Comparison of ENCODE assay signal across 34 cellular contexts in the genomic region with DNA sequence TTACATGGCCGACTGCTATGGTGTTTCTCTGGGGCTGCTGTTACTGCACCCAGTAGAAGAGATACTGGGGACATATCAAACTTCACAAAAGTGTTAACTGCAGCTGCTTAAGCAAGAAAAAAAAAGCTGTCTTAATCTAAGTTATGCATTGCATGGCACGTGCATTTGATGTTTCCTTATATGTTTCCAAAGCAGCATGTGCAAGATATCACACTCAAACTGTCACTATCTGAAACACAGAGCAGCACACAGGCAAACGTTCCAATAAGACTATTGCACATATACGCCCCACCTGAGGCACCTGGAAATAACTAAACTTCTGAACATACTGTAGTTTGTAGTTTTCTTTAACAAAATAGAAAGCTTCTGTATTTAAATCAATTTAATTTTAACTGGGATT.
"Had no signal": no experiment of that assay in that cellular context is flagged by ENCODE, and none has a peak within 500 bp of the region (broad histone marks: within the 10 kb centered on the region; RNA-seq: fewer than 3 reads in every experiment).

No MANE protein-coding gene starts in this region.

- DNase-seq: activated B cell treated with CpG ODN at 0.5 μM for 24 hours; activated CD4-positive, alpha-beta T cell treated with anti-CD3 and anti-CD28 coated beads for 48 hours; activated CD4-positive, alpha-beta T cell treated with anti-CD3 and anti-CD28 coated beads, Interleukin-2, amount 50 U/mL, for 1 hour; activated CD4-positive, alpha-beta T cell treated with anti-CD3 and anti-CD28 coated beads, Interleukin-2, amount 50 U/mL, for 48 hours; activated CD8-positive, alpha-beta memory T cell treated with anti-CD3 and anti-CD28 coated beads for 24 hours; activated CD8-positive, alpha-beta T cell treated with anti-CD3 and anti-CD28 coated beads for 36 hours; activated effector memory CD4-positive, alpha-beta T cell treated with Interleukin-2 at 50 U/mL for 16 hours; activated gamma-delta T cell treated with Interleukin-2 at 50 U/mL for 16 hours; activated naive CD4-positive, alpha-beta T cell treated with anti-CD3 and anti-CD28 coated beads for 36 hours; activated naive CD8-positive, alpha-beta T cell treated with anti-CD3 and anti-CD28 coated beads for 36 hours; activated naive CD8-positive, alpha-beta T cell treated with anti-CD3 and anti-CD28 coated beads, Interleukin-2, amount 50 U/mL, for 24 hours; activated T-cell treated with anti-CD3 and anti-CD28 coated beads, Interleukin-2, amount 50 U/mL, for 4 hours; adrenal gland; amygdala; aorta; body of pancreas; caudate nucleus; cortex of kidney; dermis blood vessel endothelial cell; effector CD4-positive, alpha-beta T cell; effector memory CD8-positive, alpha-beta T cell; esophagus squamous epithelium; foreskin melanocyte; T-cell; T1000; WERI-Rb-1 had no signal

- H3K4me1 Mint-ChIP-seq: activated B cell treated with CpG ODN at 0.5 μM for 24 hours; activated naive CD4-positive, alpha-beta T cell treated with anti-CD3 and anti-CD28 coated beads, Interleukin-2, amount 50 U/mL, for 24 hours; activated naive CD8-positive, alpha-beta T cell treated with anti-CD3 and anti-CD28 coated beads for 36 hours; activated naive CD8-positive, alpha-beta T cell treated with anti-CD3 and anti-CD28 coated beads, Interleukin-2, amount 50 U/mL, for 24 hours; activated T-helper 17 cell treated with anti-CD3 and anti-CD28 coated beads, Interleukin-2, amount 50 U/mL, for 72 hours; T-cell had no signal

- H3K4me3 Mint-ChIP-seq: activated B cell treated with CpG ODN at 0.5 μM for 24 hours; activated CD8-positive, alpha-beta T cell treated with anti-CD3 and anti-CD28 coated beads for 36 hours; activated naive CD4-positive, alpha-beta T cell treated with anti-CD3 and anti-CD28 coated beads for 36 hours; activated naive CD4-positive, alpha-beta T cell treated with anti-CD3 and anti-CD28 coated beads, Interleukin-2, amount 50 U/mL, for 24 hours; activated naive CD8-positive, alpha-beta T cell treated with anti-CD3 and anti-CD28 coated beads for 36 hours; activated naive CD8-positive, alpha-beta T cell treated with anti-CD3 and anti-CD28 coated beads, Interleukin-2, amount 50 U/mL, for 24 hours; activated T-cell treated with anti-CD3 and anti-CD28 coated beads, Interleukin-2, amount 50 U/mL, for 4 hours; activated T-helper 17 cell treated with anti-CD3 and anti-CD28 coated beads, Interleukin-2, amount 50 U/mL, for 72 hours; effector memory CD8-positive, alpha-beta T cell; T-cell; T-helper 1 cell treated with Interleukin-12 subunit alpha and Interleukin-12 subunit beta and Interleukin-4 antibody, amounts not matched to agents 30 μg/mL and 1 μg/mL, for 36 hours had no signal

- H3K9me3 Mint-ChIP-seq: activated B cell treated with CpG ODN at 0.5 μM for 24 hours; T-helper 1 cell treated with Interleukin-12 subunit alpha and Interleukin-12 subunit beta and Interleukin-4 antibody, amounts not matched to agents 30 μg/mL and 1 μg/mL, for 36 hours had no signal

- ATAC-seq: activated CD4-positive, CD25-positive, alpha-beta regulatory T cell treated with anti-CD3 and anti-CD28 coated beads, Interleukin-2, amount 50 U/mL, for 24 hours; activated CD8-positive, alpha-beta T cell treated with anti-CD3 and anti-CD28 coated beads for 36 hours; activated naive CD8-positive, alpha-beta T cell treated with anti-CD3 and anti-CD28 coated beads, Interleukin-2, amount 50 U/mL, for 24 hours; activated T-cell treated with anti-CD3 and anti-CD28 coated beads, Interleukin-2, amount 50 U/mL, for 4 hours; activated T-helper 17 cell treated with anti-CD3 and anti-CD28 coated beads, Interleukin-2, amount 50 U/mL, for 72 hours; body of pancreas; effector memory CD8-positive, alpha-beta T cell; gastroesophageal sphincter; T-cell had no signal

- H3K27me3 ChIP-seq: adrenal gland, body of pancreas, esophagus squamous epithelium, gastroesophageal sphincter had no signal

- H3K27me3 Mint-ChIP-seq: activated B cell treated with CpG ODN at 0.5 μM for 24 hours; activated CD8-positive, alpha-beta T cell treated with anti-CD3 and anti-CD28 coated beads for 36 hours; activated naive CD4-positive, alpha-beta T cell treated with anti-CD3 and anti-CD28 coated beads, Interleukin-2, amount 50 U/mL, for 24 hours; activated naive CD8-positive, alpha-beta T cell treated with anti-CD3 and anti-CD28 coated beads for 36 hours; activated naive CD8-positive, alpha-beta T cell treated with anti-CD3 and anti-CD28 coated beads, Interleukin-2, amount 50 U/mL, for 24 hours; activated T-helper 17 cell treated with anti-CD3 and anti-CD28 coated beads, Interleukin-2, amount 50 U/mL, for 72 hours; effector memory CD8-positive, alpha-beta T cell; T-cell had no signal

- H3K4me3 ChIP-seq: adrenal gland, body of pancreas, esophagus squamous epithelium, gastroesophageal sphincter had no signal

- H3K36me3 Mint-ChIP-seq: activated naive CD4-positive, alpha-beta T cell treated with anti-CD3 and anti-CD28 coated beads, Interleukin-2, amount 50 U/mL, for 24 hours; activated naive CD8-positive, alpha-beta T cell treated with anti-CD3 and anti-CD28 coated beads for 36 hours; T-cell had no signal

- H3K4me1 ChIP-seq: adrenal gland, body of pancreas, esophagus squamous epithelium, gastroesophageal sphincter had no signal

- FAIRE-seq: colon, endothelial cell of umbilical vein had no signal

- H3K27ac Mint-ChIP-seq: activated B cell treated with CpG ODN at 0.5 μM for 24 hours; activated CD8-positive, alpha-beta T cell treated with anti-CD3 and anti-CD28 coated beads for 36 hours; activated naive CD4-positive, alpha-beta T cell treated with anti-CD3 and anti-CD28 coated beads for 36 hours; activated naive CD4-positive, alpha-beta T cell treated with anti-CD3 and anti-CD28 coated beads, Interleukin-2, amount 50 U/mL, for 24 hours; activated naive CD8-positive, alpha-beta T cell treated with anti-CD3 and anti-CD28 coated beads for 36 hours; activated naive CD8-positive, alpha-beta T cell treated with anti-CD3 and anti-CD28 coated beads, Interleukin-2, amount 50 U/mL, for 24 hours; activated T-helper 17 cell treated with anti-CD3 and anti-CD28 coated beads, Interleukin-2, amount 50 U/mL, for 72 hours; effector memory CD8-positive, alpha-beta T cell; T-cell; T-helper 1 cell treated with Interleukin-12 subunit alpha and Interleukin-12 subunit beta and Interleukin-4 antibody, amounts not matched to agents 30 μg/mL and 1 μg/mL, for 36 hours had no signal

- H3K9me3 ChIP-seq: adrenal gland, body of pancreas, esophagus squamous epithelium, gastroesophageal sphincter had no signal

- H3K36me3 ChIP-seq: adrenal gland, esophagus squamous epithelium, gastroesophageal sphincter, WERI-Rb-1 had no signal

- H3K27ac ChIP-seq: adrenal gland, body of pancreas, epithelial cell of prostate, esophagus squamous epithelium, gastroesophageal sphincter, WERI-Rb-1 had no signal
